In the genomic region with DNA sequence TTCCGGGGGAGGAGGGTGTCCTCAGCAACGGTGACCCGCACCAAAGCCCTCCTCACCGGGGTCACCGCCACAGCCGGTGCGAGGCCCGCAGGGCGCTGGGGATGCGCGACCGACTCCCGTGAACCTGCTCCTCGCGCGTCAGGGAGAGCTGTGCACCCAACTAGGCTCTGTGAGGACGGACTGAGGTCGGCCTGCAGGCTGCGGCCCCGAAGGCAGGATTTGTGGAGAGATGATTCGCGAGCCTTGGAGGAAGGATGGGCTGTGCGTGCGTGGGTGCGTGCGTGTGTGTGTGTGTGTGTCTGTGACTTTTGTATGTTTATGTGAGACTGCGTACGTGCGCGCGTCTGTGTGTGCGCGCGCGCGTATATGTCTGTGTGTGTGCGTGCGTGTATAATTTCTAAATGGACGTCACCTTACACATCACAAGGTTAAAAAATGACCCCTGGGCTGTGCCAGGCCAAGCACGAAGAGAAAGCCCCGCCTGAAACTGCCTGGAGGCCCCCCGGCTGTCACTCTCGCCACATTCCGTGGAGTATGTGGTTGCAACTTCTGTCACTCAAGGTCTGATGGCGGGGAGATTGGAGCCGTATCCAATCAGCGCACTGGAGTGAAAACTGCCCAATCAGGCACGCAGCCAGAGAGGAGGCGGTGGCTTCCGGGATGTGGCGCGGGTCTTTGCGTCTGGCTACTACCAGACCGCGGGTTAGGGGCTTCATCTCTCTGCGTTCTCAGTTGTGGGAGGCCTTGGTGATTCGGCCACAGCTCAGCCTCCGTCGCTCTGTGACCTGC, we compare ENCODE assay signal across 8 cellular contexts. TPM values are rescaled to one million over a fixed set of nuclear protein-coding genes. Genes with fewer than 3 reads are reported as not detected.
DNase-seq lines count a peak whose midpoint lies in the region; ATAC-seq, FAIRE-seq and TF ChIP-seq lines count a peak whose summit lies in the region.

A gene (plus strand): TSS at position 672 of the 789 bp plus-strand sequence. CDS start 170 bp downstream, outside the sequence.

- peaks cover 56% of the 10 kb centered on the region for H3K36me3 Mint-ChIP-seq in activated naive CD8-positive, alpha-beta T cell treated with anti-CD3 and anti-CD28 coated beads, Interleukin-2, amount 50 U/mL, for 24 hours (ENCODE audit: low read depth)

- TF ChIP-seq POLR2A in NB4 (IDR thresholded peaks at IDR 0.05; ENCODE audit: extremely low read depth, insufficient read length) = no peak
- peak; percentile 49 to 84 for TF ChIP-seq POLR2A in thyroid gland (IDR thresholded peaks at IDR 0.05)

- ATAC-seq in activated naive CD8-positive, alpha-beta T cell treated with anti-CD3 and anti-CD28 coated beads, Interleukin-2, amount 50 U/mL, for 24 hours = peak; percentile 97
- ATAC-seq in Right ventricle myocardium inferior (peak; percentile 98), pancreas (peak; percentile 94 to 98 (median 94))

- H3K4me3 Mint-ChIP-seq in activated naive CD8-positive, alpha-beta T cell treated with anti-CD3 and anti-CD28 coated beads, Interleukin-2, amount 50 U/mL, for 24 hours = peak within 1 kb of the TSS; percentile 99

- peak; percentile 98 for FAIRE-seq in pancreas (lab: Jason Lieb, UNC)

- intact Hi-C loops in Right ventricle myocardium inferior (cut with DNase I) (loop anchor here (5.0 kb wide), 1 partner anchor 95 kb away; no protein-coding TSS in a partner anchor), pancreas (cut with DNase I) (no loop called here), thyroid gland (cut with DNase I) (no loop called here)

- H3K4me3 ChIP-seq in NB4 (ENCODE audit: low read depth, low read length) (peak within 1 kb of the TSS; percentile 90), pancreas (peak within 1 kb of the TSS; percentile 43 to 93 (median 82)), thyroid gland (replicated peaks in 1 of 3) (peak within 1 kb of the TSS; percentile 68 to 96 (median 96))

- DNase-seq in H4 (ENCODE audit: low spot score) (peak; percentile 29), NB4 (ENCODE audit: low read depth) (peak; percentile 99), SW 1271 (lab: John Stamatoyannopoulos, UW) (peak; percentile 94 to 99), Right ventricle myocardium inferior (ENCODE audit: missing footprints) (peak; percentile 96), pancreas (peak; percentile 90 to 97 (median 96)), thyroid gland (peak; percentile 98)
- peak; percentile 87 for DNase-seq in activated naive CD8-positive, alpha-beta T cell treated with anti-CD3 and anti-CD28 coated beads, Interleukin-2, amount 50 U/mL, for 24 hours

- TF ChIP-seq CTCF in NB4 (IDR thresholded peaks at IDR 0.05; ENCODE audit: low read depth, low read length) (no peak), pancreas (IDR thresholded peaks at IDR 0.05) (no peak), thyroid gland (IDR thresholded peaks at IDR 0.05) (no peak)

- peak within 1 kb of the TSS; percentile 76 to 93 (median 90) for H3K27ac ChIP-seq in pancreas
- H3K27ac ChIP-seq in thyroid gland = peak within 1 kb of the TSS; percentile 90 to 98 (median 94)

- WGBS in pancreas, 2 donors = 0% methylated on average over 58 to 59 of the region's 59 CpGs
- 0 to 1% methylated on average over 32 to 36 of the region's 59 CpGs for WGBS in thyroid gland, 2 donors

- H3K4me1 ChIP-seq in ES-I3 (ENCODE audit: insufficient read depth, low read length) = no peaks in the 10 kb centered on the region
- H3K4me1 ChIP-seq in pancreas = peaks cover 0 to 3% (median 0%) of the 10 kb centered on the region in 3 donors
- H3K4me1 ChIP-seq in thyroid gland = peaks cover 10 to 16% of the 10 kb centered on the region in 2 donors

- H3K36me3 ChIP-seq in ES-I3 (ENCODE audit: insufficient read depth, low read length) (peaks cover 3% of the 10 kb centered on the region; the same call in 1 of the 2 replicates), pancreas (no peaks in the 10 kb centered on the region), thyroid gland (no peaks in the 10 kb centered on the region)

- H3K9me3 ChIP-seq in ES-I3 (ENCODE audit: control insufficient read depth, insufficient read depth, low read length) (peaks cover 3% of the 10 kb centered on the region; the same call in 1 of the 2 replicates), pancreas (no peaks in the 10 kb centered on the region), thyroid gland (no peaks in the 10 kb centered on the region)

- peaks cover 29% of the 10 kb centered on the region for H3K9me3 Mint-ChIP-seq in activated naive CD8-positive, alpha-beta T cell treated with anti-CD3 and anti-CD28 coated beads, Interleukin-2, amount 50 U/mL, for 24 hours

- peaks cover 37% of the 10 kb centered on the region for H3K4me1 Mint-ChIP-seq in activated naive CD8-positive, alpha-beta T cell treated with anti-CD3 and anti-CD28 coated beads, Interleukin-2, amount 50 U/mL, for 24 hours

- H3K27me3 Mint-ChIP-seq in activated naive CD8-positive, alpha-beta T cell treated with anti-CD3 and anti-CD28 coated beads, Interleukin-2, amount 50 U/mL, for 24 hours = no peaks in the 10 kb centered on the region

- H3K9ac ChIP-seq in ES-I3 (ENCODE audit: low read depth, low read length) = peak within 1 kb of the TSS; percentile 73

- no peaks in the 10 kb centered on the region for H3K27me3 ChIP-seq in pancreas
- H3K27me3 ChIP-seq in thyroid gland = no peaks in the 10 kb centered on the region

- peak within 1 kb of the TSS; percentile 99 for H3K27ac Mint-ChIP-seq in activated naive CD8-positive, alpha-beta T cell treated with anti-CD3 and anti-CD28 coated beads, Interleukin-2, amount 50 U/mL, for 24 hours

RNA-seq across cellular contexts. Expression of the gene that starts here (rescaled TPM):
- 0.90 and 1.2 TPM in 2 replicates for total RNA-seq in H4 (2014; rRNA removed; shearing (Covaris generic))
- total RNA-seq in Right ventricle myocardium inferior (7.5 TPM), pancreas (10 to 100 TPM in 1 of 6 donors, 1 to 10 TPM in 5; 6.8 to 14.0 (median 8.3) TPM), thyroid gland (10 to 100 TPM; 38.8 to 63.4 (median 46.3) TPM)
- 1 to 10 TPM; 2.8 to 7.3 TPM for polyA plus RNA-seq in pancreas

Comparison
In these comparisons a context has a peak if more than half of its experiments do, and no peak if none do; other contexts are left out.
1. Peak in every context shown above with its lines: DNase-seq, ATAC-seq, H3K4me3 ChIP-seq and H3K27ac ChIP-seq.
2. DNase-seq: peak in every context shown above with its lines; median percentile 99 in NB4; 98 in thyroid gland; 96 in SW 1271; 96 in Right ventricle myocardium inferior; 96 in pancreas; 87 in activated naive CD8-positive, alpha-beta T cell treated with anti-CD3 and anti-CD28 coated beads, Interleukin-2, amount 50 U/mL, for 24 hours; 29 in H4.